In the genomic region with DNA sequence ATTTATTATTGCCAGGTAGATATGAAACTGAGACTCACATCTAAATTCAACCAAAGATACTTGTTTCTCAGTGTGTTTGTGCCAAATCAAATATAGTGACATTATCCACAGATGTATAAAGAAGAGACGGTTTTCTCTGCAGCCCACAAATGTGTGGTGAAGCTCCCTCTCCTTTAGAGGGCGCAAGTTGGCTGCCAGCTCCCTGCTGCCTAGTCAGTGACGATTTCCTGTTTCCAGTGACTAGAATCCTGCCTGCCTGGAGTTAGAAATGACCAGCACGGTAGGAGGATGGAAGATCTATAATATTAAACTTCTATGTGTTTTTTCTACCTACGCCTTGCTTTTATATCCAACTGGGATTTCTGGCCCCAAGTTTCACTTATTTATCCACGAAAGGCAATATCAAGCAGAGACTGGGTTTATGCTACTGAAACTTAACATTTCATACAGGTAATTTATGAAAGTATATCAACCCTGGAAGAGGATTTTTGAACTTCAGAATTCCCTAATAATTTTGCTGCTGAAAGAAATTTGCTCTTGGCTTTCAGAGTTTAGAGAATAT, we compare ENCODE assay signal across 8 cellular contexts.
A peak's percentile ranks its signal among the peaks of the same experiment; 100 is the strongest.
DNase-seq lines count a peak whose midpoint lies in the region; ATAC-seq, FAIRE-seq and TF ChIP-seq lines count a peak whose summit lies in the region.

No MANE protein-coding gene starts in this region.

- no peak overlapping the region for H2BK5ac ChIP-seq in neuronal stem cell (ENCODE audit: low read length)

- H3K4ac ChIP-seq in neuronal stem cell (ENCODE audit: low read length): no peak overlapping the region

- H3K27ac Mint-ChIP-seq in activated T-helper 17 cell treated with anti-CD3 and anti-CD28 coated beads, Interleukin-2, amount 50 U/mL, for 72 hours: no peak overlapping the region
- no peak overlapping the region for H3K27ac Mint-ChIP-seq in activated T-helper 1 cell treated with anti-CD3 and anti-CD28 coated beads, Interleukin-12 subunit alpha, Interleukin-12 subunit beta, Interleukin-2, Interleukin-4 antibody, amounts not matched to agents 30 ng/mL and 10 ng/mL and 1 ng/mL, durations not matched to agents 14 hours and 24 hours and 36 hours

- no peak for TF ChIP-seq CTCF in left lung (IDR thresholded peaks at IDR 0.05)

- no peaks in the 10 kb centered on the region for H3K9me3 Mint-ChIP-seq in activated T-helper 17 cell treated with anti-CD3 and anti-CD28 coated beads, Interleukin-2, amount 50 U/mL, for 72 hours
- no peaks in the 10 kb centered on the region for H3K9me3 Mint-ChIP-seq in activated T-helper 1 cell treated with anti-CD3 and anti-CD28 coated beads, Interleukin-12 subunit alpha, Interleukin-12 subunit beta, Interleukin-2, Interleukin-4 antibody, amounts not matched to agents 30 ng/mL and 10 ng/mL and 1 ng/mL, durations not matched to agents 14 hours and 24 hours and 36 hours

- no peak for ATAC-seq in left lung
- no peak for ATAC-seq in activated T-helper 17 cell treated with anti-CD3 and anti-CD28 coated beads, Interleukin-2, amount 50 U/mL, for 72 hours (replicated peaks)

- no peak overlapping the region for H2BK12ac ChIP-seq in neuronal stem cell (ENCODE audit: low read length)

- H4K8ac ChIP-seq in neuronal stem cell (ENCODE audit: low read depth, low read length): no peak overlapping the region

- H3K27me3 Mint-ChIP-seq in activated T-helper 17 cell treated with anti-CD3 and anti-CD28 coated beads, Interleukin-2, amount 50 U/mL, for 72 hours: no peaks in the 10 kb centered on the region
- H3K27me3 Mint-ChIP-seq in activated T-helper 1 cell treated with anti-CD3 and anti-CD28 coated beads, Interleukin-12 subunit alpha, Interleukin-12 subunit beta, Interleukin-2, Interleukin-4 antibody, amounts not matched to agents 30 ng/mL and 10 ng/mL and 1 ng/mL, durations not matched to agents 14 hours and 24 hours and 36 hours (ENCODE audit: insufficient read depth): no peaks in the 10 kb centered on the region

- intact Hi-C loops in left lung (cut with DNase I): no loop called here
- intact Hi-C loops in activated T-helper 1 cell treated with anti-CD3 and anti-CD28 coated beads, Interleukin-12 subunit alpha, Interleukin-12 subunit beta, Interleukin-2, Interleukin-4 antibody, amounts not matched to agents 30 ng/mL and 10 ng/mL and 1 ng/mL, durations not matched to agents 14 hours and 24 hours and 36 hours (cut with micrococcal nuclease): no loop called here

- no peak overlapping the region for H3K14ac ChIP-seq in neuronal stem cell (ENCODE audit: low read length)

- no peak overlapping the region for H3K9ac ChIP-seq in adipocyte (ENCODE audit: low read length)
- H3K9ac ChIP-seq in neuronal stem cell (ENCODE audit: low read depth, low read length, poor library complexity): no peak overlapping the region

- no peak for TF ChIP-seq POLR2A in H54 (IDR thresholded peaks at IDR 0.05; ENCODE audit: low read depth, low read length)

- no peak overlapping the region for H4K91ac ChIP-seq in neuronal stem cell (ENCODE audit: low read depth, low read length, poor library complexity)

- DNase-seq in Daoy (ENCODE audit: low read depth) (peak; percentile 60), H54 (ENCODE audit: insufficient read length, low spot score) (peak; percentile 31), NCI-H1105 treated with DMSO at 0.1 percent for 48 hours (lab: John Stamatoyannopoulos, UW) (peak; percentile 25), adipocyte (ENCODE audit: low read depth) (peak; percentile 26), neuronal stem cell (ENCODE audit: low spot score) (no peak), left lung (no peak)
- DNase-seq in activated T-helper 1 cell treated with anti-CD3 and anti-CD28 coated beads, Interleukin-12 subunit alpha, Interleukin-12 subunit beta, Interleukin-2, Interleukin-4 antibody, amounts not matched to agents 30 ng/mL and 10 ng/mL and 1 ng/mL, durations not matched to agents 14 hours and 24 hours and 36 hours (ENCODE audit: low spot score): no peak

- no peak overlapping the region for H3K23ac ChIP-seq in neuronal stem cell (ENCODE audit: low read depth, low read length, poor library complexity)

- no peak for FAIRE-seq in H54 (lab: Jason Lieb, UNC)

- H3K4me1 Mint-ChIP-seq in activated T-helper 17 cell treated with anti-CD3 and anti-CD28 coated beads, Interleukin-2, amount 50 U/mL, for 72 hours: no peaks in the 10 kb centered on the region
- H3K4me1 Mint-ChIP-seq in activated T-helper 1 cell treated with anti-CD3 and anti-CD28 coated beads, Interleukin-12 subunit alpha, Interleukin-12 subunit beta, Interleukin-2, Interleukin-4 antibody, amounts not matched to agents 30 ng/mL and 10 ng/mL and 1 ng/mL, durations not matched to agents 14 hours and 24 hours and 36 hours (ENCODE audit: low read depth): no peaks in the 10 kb centered on the region

- no peaks in the 10 kb centered on the region for H3K36me3 ChIP-seq in adipocyte (ENCODE audit: control insufficient read depth, insufficient read depth, low read length, severe bottlenecking)
- H3K36me3 ChIP-seq in neuronal stem cell (replicated peaks in 1 of 2; ENCODE audit: control insufficient read depth in 2 of 2, insufficient read depth in 2 of 2, low read length in 2 of 2): no peaks in the 10 kb centered on the region
- H3K36me3 ChIP-seq in left lung: no peaks in the 10 kb centered on the region

- H3K18ac ChIP-seq in neuronal stem cell (ENCODE audit: low read length): no peak overlapping the region

- no peaks in the 10 kb centered on the region for H3K79me1 ChIP-seq in neuronal stem cell (ENCODE audit: low read depth, low read length)

- H2AFZ ChIP-seq in neuronal stem cell (ENCODE audit: low read length): peak overlapping the region; percentile 47

- no CpG with 5 or more reads among the region's 6 CpGs for WGBS in neuronal stem cell (ENCODE audit: extremely low coverage in 2 of 2, insufficient read length in 2 of 2, insufficient replicate concordance in 1 of 2), 2 donors

- H2AK5ac ChIP-seq in neuronal stem cell (ENCODE audit: low read depth, low read length): no peak overlapping the region

- H2BK120ac ChIP-seq in neuronal stem cell (ENCODE audit: low read depth, low read length): no peak overlapping the region

- no peak overlapping the region for H3K4me2 ChIP-seq in neuronal stem cell (ENCODE audit: insufficient read depth, low read length, poor library complexity, severe bottlenecking)

- no peak overlapping the region for H3K4me3 ChIP-seq in adipocyte (ENCODE audit: low read length)
- H3K4me3 ChIP-seq in neuronal stem cell (ENCODE audit: low read length in 2 of 2): no peak overlapping the region
- no peak overlapping the region for H3K4me3 ChIP-seq in left lung

- H3K27me3 ChIP-seq in adipocyte (replicated peaks; ENCODE audit: control insufficient read depth, insufficient read depth, low read length) (no peaks in the 10 kb centered on the region), neuronal stem cell (ENCODE audit: control insufficient read depth in 3 of 3, insufficient read depth in 3 of 3, low read depth in 1 of 3, low read length in 3 of 3) (no peaks in the 10 kb centered on the region), left lung (no peaks in the 10 kb centered on the region)

- H3K9me3 ChIP-seq in adipocyte (ENCODE audit: control insufficient read depth, low read length) (no peaks in the 10 kb centered on the region), neuronal stem cell (replicated peaks in 1 of 2; ENCODE audit: control insufficient read depth in 2 of 2, insufficient read depth in 1 of 2, low read depth in 1 of 2, low read length in 2 of 2) (no peaks in the 10 kb centered on the region), left lung (no peaks in the 10 kb centered on the region)

- H2BK15ac ChIP-seq in neuronal stem cell (ENCODE audit: low read length): no peak overlapping the region

- no peaks in the 10 kb centered on the region for H3K36me3 Mint-ChIP-seq in activated T-helper 17 cell treated with anti-CD3 and anti-CD28 coated beads, Interleukin-2, amount 50 U/mL, for 72 hours (ENCODE audit: low read depth)
- H3K36me3 Mint-ChIP-seq in activated T-helper 1 cell treated with anti-CD3 and anti-CD28 coated beads, Interleukin-12 subunit alpha, Interleukin-12 subunit beta, Interleukin-2, Interleukin-4 antibody, amounts not matched to agents 30 ng/mL and 10 ng/mL and 1 ng/mL, durations not matched to agents 14 hours and 24 hours and 36 hours (ENCODE audit: low read depth): no peaks in the 10 kb centered on the region

- H3K4me3 Mint-ChIP-seq in activated T-helper 17 cell treated with anti-CD3 and anti-CD28 coated beads, Interleukin-2, amount 50 U/mL, for 72 hours: no peak overlapping the region
- H3K4me3 Mint-ChIP-seq in activated T-helper 1 cell treated with anti-CD3 and anti-CD28 coated beads, Interleukin-12 subunit alpha, Interleukin-12 subunit beta, Interleukin-2, Interleukin-4 antibody, amounts not matched to agents 30 ng/mL and 10 ng/mL and 1 ng/mL, durations not matched to agents 14 hours and 24 hours and 36 hours: no peak overlapping the region

- H3K4me1 ChIP-seq in adipocyte (ENCODE audit: control insufficient read depth, insufficient read depth, low read length): no peaks in the 10 kb centered on the region
- no peaks in the 10 kb centered on the region for H3K4me1 ChIP-seq in neuronal stem cell (ENCODE audit: control insufficient read depth in 2 of 2, insufficient read depth in 1 of 2, low read depth in 1 of 2, low read length in 2 of 2)
- no peaks in the 10 kb centered on the region for H3K4me1 ChIP-seq in left lung

- H3K27ac ChIP-seq in neuronal stem cell (replicated peaks; ENCODE audit: low read length) (no peak overlapping the region), left lung (no peak overlapping the region)

Comparison
In these comparisons a context has a peak if more than half of its experiments do, and no peak if none do; other contexts are left out.
1. DNase-seq: peak in Daoy (single experiment), H54 (single experiment), NCI-H1105 treated with DMSO at 0.1 percent for 48 hours (single experiment) and adipocyte (single experiment); none in neuronal stem cell (single experiment), left lung (0 of 2) and activated T-helper 1 cell treated with anti-CD3 and anti-CD28 coated beads, Interleukin-12 subunit alpha, Interleukin-12 subunit beta, Interleukin-2, Interleukin-4 antibody, amounts not matched to agents 30 ng/mL and 10 ng/mL and 1 ng/mL, durations not matched to agents 14 hours and 24 hours and 36 hours (single experiment).